ENCODE assay signal across 2 cellular contexts in genomic region chr20:36399147-36399968, GRCh38.
TF ChIP-seq lines count a peak whose summit lies in the region.

No MANE protein-coding gene starts in this region.

TF ChIP-seq in IMR-90, 13 proteins besides CTCF, POLR2A, EP300 and RAD21 (continued from another document):
- TF ChIP-seq ELK1 (IDR thresholded peaks at IDR 0.05; ENCODE audit: borderline replicate concordance, low read depth, low read length) (no peak), MXI1 (IDR thresholded peaks at IDR 0.05; ENCODE audit: borderline replicate concordance, low read depth, low read length) (no peak), SMC3 (IDR thresholded peaks at IDR 0.05; ENCODE audit: low read depth, low read length) (no peak), BHLHE40 (IDR thresholded peaks at IDR 0.05; ENCODE audit: low read depth, low read length) (no peak), MAZ (IDR thresholded peaks at IDR 0.05; ENCODE audit: borderline replicate concordance, low read depth, low read length) (no peak)

TF ChIP-seq in SK-N-SH treated with all-trans-retinoic acid at 6 μM for 48 hours, 23 proteins besides CTCF, POLR2A, EP300 and RAD21 (continued from another document):
- TF ChIP-seq POU6F1 (CRISPR knock-in tag; IDR thresholded peaks at IDR 0.05; ENCODE audit: borderline replicate concordance, low read depth) (no peak), BACH2 (CRISPR knock-in tag; IDR thresholded peaks at IDR 0.05; ENCODE audit: borderline replicate concordance) (no peak), ZFP3 (CRISPR knock-in tag; IDR thresholded peaks at IDR 0.05) (no peak), PATZ1 (CRISPR knock-in tag; IDR thresholded peaks at IDR 0.05; ENCODE audit: borderline replicate concordance) (no peak), PPARA (CRISPR knock-in tag; IDR thresholded peaks at IDR 0.05; ENCODE audit: borderline replicate concordance) (no peak), ZNF565 (CRISPR knock-in tag; conservative IDR thresholded peaks at IDR 0.05; ENCODE audit: low read depth) (no peak), OSR1 (CRISPR knock-in tag; IDR thresholded peaks at IDR 0.05) (no peak), ESRRG (CRISPR knock-in tag; IDR thresholded peaks at IDR 0.05) (no peak), ZNF70 (CRISPR knock-in tag; IDR thresholded peaks at IDR 0.05) (no peak), CSDC2 (CRISPR knock-in tag; IDR thresholded peaks at IDR 0.05) (no peak)
